In genomic region chr3:137010137-137010536, GRCh38 we compare ENCODE assay signal across 6 cellular contexts. TPM values are rescaled to one million over a fixed set of nuclear protein-coding genes. Genes with fewer than 3 reads are reported as not detected.
"Had no signal": no experiment of that assay in that cellular context is flagged by ENCODE, and none has a peak within 500 bp of the region (broad histone marks: within the 10 kb centered on the region; RNA-seq: fewer than 3 reads in every experiment).

No MANE protein-coding gene starts in this region.

- DNase-seq: H9, HCEC 1CT had no signal

- ATAC-seq: GM23338, HepG2 had no signal

- H3K9me3 Mint-ChIP-seq: GM23338, H9, IgD-negative memory B cell had no signal

- H3K27ac Mint-ChIP-seq: GM23338 had no signal

- H3K4me2 ChIP-seq: GM23338 had no signal

- H3K4me3 ChIP-seq: GM23338 had no signal

- H3K27ac ChIP-seq: HL-60 had no signal

- H3K36me3 Mint-ChIP-seq: IgD-negative memory B cell had no signal

- H2AFZ ChIP-seq: GM23338 had no signal

- H3K4me3 Mint-ChIP-seq: GM23338, H9, IgD-negative memory B cell had no signal

RNA-seq across cellular contexts. Expression of gene IL20RB, which starts 52.4 kb away (rescaled TPM):
- polyA plus RNA-seq: IgD-negative memory B cell had no signal
